ENCODE assay signal across 8 cellular contexts in the genomic region with DNA sequence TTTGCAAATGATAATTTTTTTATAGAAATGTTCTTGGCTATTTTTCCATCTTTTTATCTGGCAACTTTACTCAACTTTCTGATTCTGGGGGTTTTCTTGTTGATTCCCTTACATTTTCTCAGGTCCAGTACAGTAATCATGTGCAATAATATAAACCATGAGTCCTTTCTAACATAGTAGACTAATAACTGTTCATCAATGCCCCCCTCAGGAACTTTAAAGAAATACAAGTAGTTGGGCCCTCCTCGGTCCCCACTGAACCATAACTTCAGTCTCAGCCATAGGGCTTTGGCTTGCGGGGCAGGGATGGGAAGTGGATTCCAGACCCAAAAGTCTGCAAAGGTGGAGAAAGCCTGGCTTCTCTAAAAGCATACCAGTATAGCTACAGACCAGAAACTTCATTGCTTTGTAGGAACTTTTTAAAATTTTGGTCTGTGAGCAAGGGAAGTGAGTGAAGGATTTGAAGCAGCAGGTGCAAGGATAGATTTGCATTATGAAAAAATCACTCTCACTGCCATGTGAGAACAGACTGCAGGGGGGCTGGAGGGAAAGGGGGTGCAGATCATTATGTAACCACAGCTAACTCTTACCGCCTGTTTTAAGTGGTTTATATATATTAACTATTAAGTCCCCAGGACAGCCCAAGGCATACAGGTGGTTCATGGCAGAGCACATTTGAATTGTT. TPM values are rescaled to one million over a fixed set of nuclear protein-coding genes. Genes with fewer than 3 reads are reported as not detected.
DNase-seq lines count a peak whose midpoint lies in the region; TF ChIP-seq lines count a peak whose summit lies in the region.

No MANE protein-coding gene starts in this region.

- H3K27ac ChIP-seq in brain microvascular endothelial cell: no peak overlapping the region

- no peaks in the 10 kb centered on the region for H3F3A ChIP-seq in Loucy (ENCODE audit: low read depth)

- H3K9me3 ChIP-seq in Loucy (ENCODE audit: insufficient read depth, low read depth, low read length): no peaks in the 10 kb centered on the region

- H3K36me3 ChIP-seq in Loucy (ENCODE audit: insufficient read depth, low read length) (no peaks in the 10 kb centered on the region), brain microvascular endothelial cell (replicated peaks) (no peaks in the 10 kb centered on the region)

- H3K9me2 ChIP-seq in Loucy (replicated peaks; ENCODE audit: low read depth, low read length): no peaks in the 10 kb centered on the region

- no peak overlapping the region for H3K4me3 ChIP-seq in Loucy (ENCODE audit: low read length, poor library complexity, severe bottlenecking)
- H3K4me3 ChIP-seq in brain microvascular endothelial cell (ENCODE audit: low read depth, low read length): no peak overlapping the region

- no peak overlapping the region for H3K9ac ChIP-seq in Loucy (ENCODE audit: low read depth, low read length, poor library complexity, severe bottlenecking)

- no peaks in the 10 kb centered on the region for H3K79me2 ChIP-seq in Loucy (ENCODE audit: insufficient read depth, low read length)

- no peaks in the 10 kb centered on the region for H3K4me1 ChIP-seq in Loucy (ENCODE audit: insufficient read depth, low read length, poor library complexity, severe bottlenecking)

- peak; percentile 60 for TF ChIP-seq CTCF in Loucy (conservative IDR thresholded peaks at IDR 0.05; ENCODE audit: low read length)
- TF ChIP-seq CTCF in brain microvascular endothelial cell (IDR thresholded peaks at IDR 0.05; ENCODE audit: low read depth, low read length, missing control alignments): peak; percentile 51

- H3K27me3 ChIP-seq in Loucy (ENCODE audit: insufficient read depth, low read length, poor library complexity, severe bottlenecking) (no peaks in the 10 kb centered on the region), brain microvascular endothelial cell (replicated peaks) (peaks cover 11% of the 10 kb centered on the region)

- peak; percentile 42 for DNase-seq in activated effector memory CD4-positive, alpha-beta T cell treated with anti-CD3 and anti-CD28 coated beads, Interleukin-2, amount 50 U/mL, for 16 hours
- DNase-seq in activated effector memory CD4-positive, alpha-beta T cell treated with Interleukin-2 at 50 U/mL for 16 hours: no peak
- peak; percentile 44 for DNase-seq in brain microvascular endothelial cell
- DNase-seq in mesenteric fat pad (ENCODE audit: low spot score): peak; percentile 41
- DNase-seq in NOMO-1 treated with DMSO at 0.1 percent for 48 hours (lab: John Stamatoyannopoulos, UW; ENCODE audit: unreplicated experiment): no peak
- no peak for DNase-seq in DMS153 (lab: John Stamatoyannopoulos, UW)
- DNase-seq in NCI-H1436 treated with DMSO at 0.1 percent for 48 hours (lab: John Stamatoyannopoulos, UW): no peak

- H4K20me1 ChIP-seq in Loucy (ENCODE audit: insufficient read depth, low read length, poor library complexity, severe bottlenecking): no peaks in the 10 kb centered on the region

- no peak overlapping the region for H3K4me2 ChIP-seq in Loucy (ENCODE audit: low read depth, low read length, poor library complexity, severe bottlenecking)

- in situ Hi-C loops in brain microvascular endothelial cell (cut with HindIII; ENCODE audit: low pct_ligation_motif_present, low sequenced_read_pairs): no loop called here

- no peak overlapping the region for H2AFZ ChIP-seq in Loucy (ENCODE audit: low read length)

RNA-seq across cellular contexts. Expression of gene TUB, which starts 10.5 kb away (rescaled TPM):
- 5.9 TPM for total RNA-seq in mesenteric fat pad

Comparison
In these comparisons a context has a peak if more than half of its experiments do, and no peak if none do; other contexts are left out.
1. DNase-seq: peak in activated effector memory CD4-positive, alpha-beta T cell treated with anti-CD3 and anti-CD28 coated beads, Interleukin-2, amount 50 U/mL, for 16 hours (single experiment), brain microvascular endothelial cell (single experiment) and mesenteric fat pad (single experiment); none in activated effector memory CD4-positive, alpha-beta T cell treated with Interleukin-2 at 50 U/mL for 16 hours (single experiment), NOMO-1 treated with DMSO at 0.1 percent for 48 hours (single experiment), DMS153 (single experiment) and NCI-H1436 treated with DMSO at 0.1 percent for 48 hours (single experiment).